ENCODE assay signal across 8 cellular contexts in the genomic region with DNA sequence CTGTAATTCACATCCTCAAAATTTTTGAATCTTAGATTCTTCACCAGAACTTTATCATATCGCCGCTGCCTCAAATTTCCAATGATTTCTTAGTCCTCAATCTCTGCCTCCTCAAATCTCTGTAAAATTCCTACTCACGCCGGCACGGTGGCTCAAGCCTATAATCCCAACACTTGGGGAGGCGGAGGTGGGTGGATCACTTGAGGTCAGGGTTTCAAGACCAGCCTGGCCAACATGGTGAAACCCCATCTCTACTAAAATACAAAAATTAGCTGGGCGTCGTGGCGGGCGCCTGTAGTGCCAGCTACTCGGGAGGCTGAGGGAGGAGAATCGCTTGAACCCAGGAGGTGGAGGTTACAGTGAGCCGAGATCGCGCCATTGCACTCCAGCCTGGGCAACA. TPM values are rescaled to one million over a fixed set of nuclear protein-coding genes. Genes with fewer than 3 reads are reported as not detected.
DNase-seq lines count a peak whose midpoint lies in the region; ATAC-seq and TF ChIP-seq lines count a peak whose summit lies in the region.
"Not testable (repeated sequence)": the region's sequence is repeated elsewhere in the genome, so short reads cannot be mapped to it uniquely, and the experiment has no call there.

No MANE protein-coding gene starts in this region.

- not testable (repeated sequence) for H2AFZ ChIP-seq in IMR-90 (replicated peaks; ENCODE audit: low read length, poor library complexity)

- peaks cover 0 to 14% of the 10 kb centered on the region in 2 experiments; a peak in 2 of 4 replicates for H3K79me1 ChIP-seq in IMR-90 (ENCODE audit: low read depth in 1 of 2, low read length in 2 of 2)

- not testable (repeated sequence) for TF ChIP-seq POLR2A in IMR-90 (IDR thresholded peaks at IDR 0.05; ENCODE audit: low read depth, low read length)

- in situ Hi-C loops in IMR-90 (cut with MboI; ENCODE audit: low sequenced_read_pairs): not testable (repeated sequence)

- not testable (repeated sequence) for H3K23ac ChIP-seq in IMR-90 (ENCODE audit: low read depth, low read length)

- not testable (repeated sequence) for H3K4ac ChIP-seq in IMR-90 (ENCODE audit: low read depth, low read length)

- not testable (repeated sequence) for H3K36me3 ChIP-seq in Caco-2 (ENCODE audit: control insufficient read depth, insufficient read depth, low read length); IMR-90 (ENCODE audit: control insufficient read depth, insufficient read depth, low read length); neutrophil; thoracic aorta

- H3K9me1 ChIP-seq in IMR-90 (ENCODE audit: insufficient read depth, low read length): not testable (repeated sequence)

- H3K9me3 Mint-ChIP-seq in Caco-2 (ENCODE audit: unreplicated experiment); T-helper 1 cell treated with Interleukin-12 subunit alpha and Interleukin-12 subunit beta and Interleukin-4 antibody, amounts not matched to agents 30 μg/mL and 1 μg/mL, for 36 hours; activated T-helper 17 cell treated with anti-CD3 and anti-CD28 coated beads, Interleukin-2, amount 50 U/mL, for 72 hours; dendritic cell treated with granulocyte-macrophage colony-stimulating factor and Interleukin-4, amounts not matched to agents 40 ng/mL and 50 ng/mL, for 4 days; immature natural killer cell: not testable (repeated sequence)

- H3K4me2 ChIP-seq in IMR-90 (ENCODE audit: low read depth, low read length): not testable (repeated sequence)

- H2AK5ac ChIP-seq in IMR-90 (ENCODE audit: low read depth, low read length): not testable (repeated sequence)

- not testable (repeated sequence) for TF ChIP-seq RAD21 in IMR-90 (IDR thresholded peaks at IDR 0.05; ENCODE audit: low read length)

- H4K91ac ChIP-seq in IMR-90 (ENCODE audit: insufficient read depth, low read depth, low read length): not testable (repeated sequence)

- 86% methylated on average over 4 of the region's 15 CpGs; no CpG with 5 or more reads in 1 of the 2 experiments for WGBS in IMR-90 (ENCODE audit: extremely low coverage in 2 of 2, insufficient read length in 1 of 2), 2 experiments

- H3K4me3 ChIP-seq in Caco-2 (ENCODE audit: low read depth, low read length) (peak overlapping the region; percentile 83), neutrophil (ENCODE audit: low read depth in 1 of 2, low read length in 1 of 2) (peak overlapping the region; percentile 83 to 87), thoracic aorta (peak overlapping the region; percentile 95)
- not testable (repeated sequence) for H3K4me3 ChIP-seq in IMR-90 (ENCODE audit: insufficient read depth, low read depth, low read length)

- not testable (repeated sequence) for H3K14ac ChIP-seq in IMR-90 (replicated peaks; ENCODE audit: low read depth, low read length)

- not testable (repeated sequence) for H2BK5ac ChIP-seq in IMR-90 (ENCODE audit: low read depth, low read length, poor library complexity, severe bottlenecking)

- CTCF ChIA-PET in Caco-2 (lab: Charles Lee): interaction anchor here (2.3 kb wide), 1 partner anchor 77 kb away, joined by 17 read pairs; no protein-coding TSS in a partner anchor
- CTCF ChIA-PET in IMR-90 (lab: Yijun Ruan, JAX): not testable (repeated sequence)

- not testable (repeated sequence) for H2BK15ac ChIP-seq in IMR-90 (ENCODE audit: low read depth, low read length)

- H2AK9ac ChIP-seq in IMR-90 (replicated peaks; ENCODE audit: low read depth, low read length, poor library complexity): not testable (repeated sequence)

- H3K4me1 Mint-ChIP-seq in Caco-2 (ENCODE audit: low read depth, unreplicated experiment): not testable (repeated sequence)
- peaks cover 38% of the 10 kb centered on the region for H3K4me1 Mint-ChIP-seq in T-helper 1 cell treated with Interleukin-12 subunit alpha and Interleukin-12 subunit beta and Interleukin-4 antibody, amounts not matched to agents 30 μg/mL and 1 μg/mL, for 36 hours (ENCODE audit: low read depth)
- H3K4me1 Mint-ChIP-seq in activated T-helper 17 cell treated with anti-CD3 and anti-CD28 coated beads, Interleukin-2, amount 50 U/mL, for 72 hours: peaks cover 10% of the 10 kb centered on the region
- H3K4me1 Mint-ChIP-seq in dendritic cell treated with granulocyte-macrophage colony-stimulating factor and Interleukin-4, amounts not matched to agents 40 ng/mL and 50 ng/mL, for 4 days (ENCODE audit: low read depth): peaks cover 66% of the 10 kb centered on the region
- H3K4me1 Mint-ChIP-seq in immature natural killer cell: peaks cover 46 to 58% of the 10 kb centered on the region in 2 donors

- BruUV-seq in Caco-2 (replicated peaks; lab: Mats Ljungman, UMichigan); IMR-90 (replicated peaks; lab: Mats Ljungman, UMichigan): not testable (repeated sequence)

- H4K20me1 ChIP-seq in IMR-90 (ENCODE audit: insufficient read depth, low read length): peaks cover 26% of the 10 kb centered on the region

- H3K18ac ChIP-seq in IMR-90 (ENCODE audit: low read depth, low read length): not testable (repeated sequence)

- H3K27me3 Mint-ChIP-seq in Caco-2 (ENCODE audit: insufficient read depth, unreplicated experiment); T-helper 1 cell treated with Interleukin-12 subunit alpha and Interleukin-12 subunit beta and Interleukin-4 antibody, amounts not matched to agents 30 μg/mL and 1 μg/mL, for 36 hours (ENCODE audit: low read depth); activated T-helper 17 cell treated with anti-CD3 and anti-CD28 coated beads, Interleukin-2, amount 50 U/mL, for 72 hours; dendritic cell treated with granulocyte-macrophage colony-stimulating factor and Interleukin-4, amounts not matched to agents 40 ng/mL and 50 ng/mL, for 4 days: not testable (repeated sequence)
- H3K27me3 Mint-ChIP-seq in immature natural killer cell (ENCODE audit: low read depth in 3 of 3): peaks cover 8 to 20% (median 9%) of the 10 kb centered on the region in 3 donors

- not testable (repeated sequence) for H3K27ac ChIP-seq in IMR-90 (ENCODE audit: insufficient read depth, low read length); thoracic aorta
- peak overlapping the region; percentile 86 for H3K27ac ChIP-seq in neutrophil

- peaks cover 17% of the 10 kb centered on the region for H3K36me3 Mint-ChIP-seq in Caco-2 (ENCODE audit: insufficient read depth, unreplicated experiment)
- not testable (repeated sequence) for H3K36me3 Mint-ChIP-seq in T-helper 1 cell treated with Interleukin-12 subunit alpha and Interleukin-12 subunit beta and Interleukin-4 antibody, amounts not matched to agents 30 μg/mL and 1 μg/mL, for 36 hours (ENCODE audit: low read depth); activated T-helper 17 cell treated with anti-CD3 and anti-CD28 coated beads, Interleukin-2, amount 50 U/mL, for 72 hours (ENCODE audit: low read depth); immature natural killer cell
- peaks cover 27% of the 10 kb centered on the region for H3K36me3 Mint-ChIP-seq in dendritic cell treated with granulocyte-macrophage colony-stimulating factor and Interleukin-4, amounts not matched to agents 40 ng/mL and 50 ng/mL, for 4 days (ENCODE audit: low read depth)

- not testable (repeated sequence) for H3K27me3 ChIP-seq in Caco-2 (replicated peaks; ENCODE audit: control insufficient read depth, insufficient read depth, low read length); IMR-90 (ENCODE audit: control insufficient read depth, insufficient read depth, low read length); neutrophil; thoracic aorta (replicated peaks; ENCODE audit: insufficient read depth)

- H4K8ac ChIP-seq in IMR-90 (ENCODE audit: low read depth in 2 of 2, low read length in 2 of 2): peak overlapping the region; percentile 26 to 90; a peak in 2 of 4 replicates

- peak overlapping the region; percentile 79 for H3K27ac Mint-ChIP-seq in Caco-2 (ENCODE audit: unreplicated experiment)
- H3K27ac Mint-ChIP-seq in T-helper 1 cell treated with Interleukin-12 subunit alpha and Interleukin-12 subunit beta and Interleukin-4 antibody, amounts not matched to agents 30 μg/mL and 1 μg/mL, for 36 hours: peak overlapping the region; percentile 65
- peak overlapping the region; percentile 92 for H3K27ac Mint-ChIP-seq in activated T-helper 17 cell treated with anti-CD3 and anti-CD28 coated beads, Interleukin-2, amount 50 U/mL, for 72 hours
- peak overlapping the region; percentile 95 for H3K27ac Mint-ChIP-seq in dendritic cell treated with granulocyte-macrophage colony-stimulating factor and Interleukin-4, amounts not matched to agents 40 ng/mL and 50 ng/mL, for 4 days
- peak overlapping the region in 4 of 6 donors; percentile 31 to 80 (median 64) for H3K27ac Mint-ChIP-seq in immature natural killer cell

- dilution Hi-C loops in IMR-90 (cut with HindIII; ENCODE audit: low sequenced_read_pairs, unreplicated experiment): not testable (repeated sequence)

- not testable (repeated sequence) for H3K9ac ChIP-seq in IMR-90 (ENCODE audit: low read depth, low read length)

- not testable (repeated sequence) for H3K56ac ChIP-seq in IMR-90 (ENCODE audit: extremely low read depth, insufficient read depth, low read length)

- H3K4me3 Mint-ChIP-seq in Caco-2 (ENCODE audit: unreplicated experiment) (peak overlapping the region; percentile 93), immature natural killer cell (peak overlapping the region; percentile 78 to 91 (median 89))
- peak overlapping the region; percentile 96 for H3K4me3 Mint-ChIP-seq in T-helper 1 cell treated with Interleukin-12 subunit alpha and Interleukin-12 subunit beta and Interleukin-4 antibody, amounts not matched to agents 30 μg/mL and 1 μg/mL, for 36 hours
- peak overlapping the region; percentile 99 for H3K4me3 Mint-ChIP-seq in activated T-helper 17 cell treated with anti-CD3 and anti-CD28 coated beads, Interleukin-2, amount 50 U/mL, for 72 hours
- H3K4me3 Mint-ChIP-seq in dendritic cell treated with granulocyte-macrophage colony-stimulating factor and Interleukin-4, amounts not matched to agents 40 ng/mL and 50 ng/mL, for 4 days: peak overlapping the region; percentile 59

- H2BK120ac ChIP-seq in IMR-90 (ENCODE audit: low read depth, low read length): not testable (repeated sequence)

- intact Hi-C loops in Caco-2 (cut with micrococcal nuclease; ENCODE audit: unreplicated experiment): loop anchor here (10.0 kb wide), 1 partner anchor 267 kb away; the partner anchor contains the start of genes LRRC46 and MRPL10
- intact Hi-C loops in IMR-90 (cut with micrococcal nuclease); dendritic cell treated with granulocyte-macrophage colony-stimulating factor and Interleukin-4, amounts not matched to agents 40 ng/mL and 50 ng/mL, for 4 days (cut with micrococcal nuclease): not testable (repeated sequence)

- POLR2A ChIA-PET in Caco-2 (lab: Charles Lee): interaction anchor here (3.2 kb wide), 1 partner anchor 54 kb away, joined by 42 read pairs; the partner anchor contains the start of gene NFE2L1
- POLR2A ChIA-PET in IMR-90 (lab: Charles Lee; ENCODE audit: unreplicated experiment): not testable (repeated sequence)

- not testable (repeated sequence) for ATAC-seq in IMR-90 (ENCODE audit: low read depth); activated T-helper 17 cell treated with anti-CD3 and anti-CD28 coated beads, Interleukin-2, amount 50 U/mL, for 72 hours (replicated peaks); thoracic aorta (ENCODE audit: insufficient number of reproducible peaks, low FRiP score, low read depth)

- DNase-seq in Caco-2; IMR-90; immature natural killer cell; thoracic aorta (ENCODE audit: low spot score): not testable (repeated sequence)

- not testable (repeated sequence) for TF ChIP-seq CTCF in Caco-2 (IDR thresholded peaks at IDR 0.05; ENCODE audit: insufficient read depth in 1 of 2, low read depth in 1 of 2, low read length in 1 of 2, severe bottlenecking in 1 of 2, unreplicated experiment in 1 of 2); IMR-90 (conservative IDR thresholded peaks at IDR 0.05; ENCODE audit: low read depth, low read length); neutrophil (IDR thresholded peaks at IDR 0.05); thoracic aorta (IDR thresholded peaks at IDR 0.05)

- not testable (repeated sequence) for H4K5ac ChIP-seq in IMR-90 (ENCODE audit: low read depth, low read length)

- not testable (repeated sequence) for H3K9me3 ChIP-seq in Caco-2; IMR-90 (ENCODE audit: control insufficient read depth, insufficient read depth, low read length); neutrophil; thoracic aorta

- not testable (repeated sequence) for H2BK20ac ChIP-seq in IMR-90 (ENCODE audit: low read depth, low read length)

- H3K4me1 ChIP-seq in Caco-2; IMR-90 (ENCODE audit: control insufficient read depth, insufficient read depth, low read length): not testable (repeated sequence)
- peaks cover 66 to 67% of the 10 kb centered on the region in 2 experiments for H3K4me1 ChIP-seq in neutrophil (ENCODE audit: control insufficient read depth in 1 of 2, insufficient read depth in 1 of 2, low read depth in 1 of 2, low read length in 1 of 2)
- H3K4me1 ChIP-seq in thoracic aorta (ENCODE audit: control insufficient read depth in 1 of 2, low read depth in 2 of 2): peaks cover 11 to 25% of the 10 kb centered on the region in 2 donors

RNA-seq across cellular contexts. Expression of gene CBX1, which starts 0.8 kb away (rescaled TPM):
- 213 and 214 TPM in 2 replicates for total RNA-seq in Caco-2 (2022)
- 35.0 and 52.2 TPM in 2 replicates for total RNA-seq in IMR-90 (2012; rRNA removed)
- 42.9 and 54.9 TPM in 2 replicates for polyA plus RNA-seq in IMR-90 (2012; rRNA removed)
- polyA plus RNA-seq in IMR-90 (2012; cell fraction: cytosol; rRNA removed): 12.5 and 21.0 TPM in 2 replicates
- 3.3 and 19.8 TPM in 2 replicates for polyA plus RNA-seq in IMR-90 (2012; cell fraction: nucleus; rRNA removed; ENCODE audit: low replicate concordance)
- total RNA-seq in activated T-helper 17 cell treated with anti-CD3 and anti-CD28 coated beads, Interleukin-2, amount 50 U/mL, for 72 hours: 10 to 100 TPM; 30.0 to 48.4 TPM
- 10 to 100 TPM; 19.3 to 30.0 (median 27.0) TPM for polyA plus RNA-seq in immature natural killer cell
- 10 to 100 TPM; 35.7 to 36.1 TPM for total RNA-seq in thoracic aorta

RNA-seq across cellular contexts. Expression of gene SNX11, which starts 5.5 kb away (rescaled TPM):
- total RNA-seq in Caco-2 (2022) (36.7 and 40.7 TPM in 2 replicates), IMR-90 (2012; rRNA removed) (11.7 and 14.7 TPM in 2 replicates), thoracic aorta (10 to 100 TPM; 12.0 to 15.4 TPM)
- polyA plus RNA-seq in IMR-90 (2012; rRNA removed) (12.5 and 16.9 TPM in 2 replicates), immature natural killer cell (10 to 100 TPM; 37.1 to 44.7 (median 41.2) TPM)
- polyA plus RNA-seq in IMR-90 (2012; cell fraction: cytosol; rRNA removed): 6.7 and 13.4 TPM in 2 replicates
- 7.7 and 17.2 TPM in 2 replicates for polyA plus RNA-seq in IMR-90 (2012; cell fraction: nucleus; rRNA removed; ENCODE audit: low replicate concordance)
- total RNA-seq in activated T-helper 17 cell treated with anti-CD3 and anti-CD28 coated beads, Interleukin-2, amount 50 U/mL, for 72 hours: 10 to 100 TPM; 22.8 to 24.7 TPM

RNA-seq across cellular contexts. Expression of gene NFE2L1, which starts 53.9 kb away (rescaled TPM):
- total RNA-seq in Caco-2 (2022): 322 and 356 TPM in 2 replicates
- total RNA-seq in IMR-90 (2012; rRNA removed): 35.6 and 42.8 TPM in 2 replicates
- polyA plus RNA-seq in IMR-90 (2012; rRNA removed): 122 and 125 TPM in 2 replicates
- polyA plus RNA-seq in IMR-90 (2012; cell fraction: cytosol; rRNA removed): 97.7 and 130 TPM in 2 replicates
- polyA plus RNA-seq in IMR-90 (2012; cell fraction: nucleus; rRNA removed; ENCODE audit: low replicate concordance): 91.5 and 108 TPM in 2 replicates
- 10 to 100 TPM; 77.7 to 91.8 TPM for total RNA-seq in activated T-helper 17 cell treated with anti-CD3 and anti-CD28 coated beads, Interleukin-2, amount 50 U/mL, for 72 hours
- 10 to 100 TPM in 1 of 3 donors, 1 to 10 TPM in 2; 5.9 to 18.4 (median 7.1) TPM for polyA plus RNA-seq in immature natural killer cell
- 100 to 1,000 TPM; 131 to 155 TPM for total RNA-seq in thoracic aorta
